15 cellular contexts compared by ENCODE assay signal in genomic region chr6:109760208-109760607, GRCh38.
A peak's percentile ranks its signal among the peaks of the same experiment; 100 is the strongest.
DNase-seq lines count a peak whose midpoint lies in the region; ATAC-seq, FAIRE-seq and TF ChIP-seq lines count a peak whose summit lies in the region.
"Had no signal": no experiment of that assay in that cellular context is flagged by ENCODE, and none has a peak within 500 bp of the region (broad histone marks: within the 10 kb centered on the region; RNA-seq: fewer than 3 reads in every experiment).

No MANE protein-coding gene starts in this region.

- ATAC-seq in naive B cell (ENCODE audit: low read depth in 2 of 2), result peak in 1 of 2 donors; percentile 51
- no peak for ATAC-seq in HG02610 (IDR thresholded peaks at IDR 0.05; ENCODE audit: unreplicated experiment)
- ATAC-seq in GM21737 (IDR thresholded peaks at IDR 0.05; ENCODE audit: unreplicated experiment), result no peak
- no peak for ATAC-seq in HG03565 (IDR thresholded peaks at IDR 0.05; ENCODE audit: unreplicated experiment)
- ATAC-seq: lower lobe of right lung had no signal

- DNase-seq in NCI-H2196 treated with DMSO at 0.1 percent for 48 hours (lab: John Stamatoyannopoulos, UW; ENCODE audit: unreplicated experiment) (peak; percentile 16), NCI-H2196 (lab: John Stamatoyannopoulos, UW; ENCODE audit: unreplicated experiment) (no peak), GM19239 (ENCODE audit: insufficient read length, low spot score) (no peak), naive B cell (no peak)
- DNase-seq: 8988T; activated CD4-positive, alpha-beta T cell treated with anti-CD3 and anti-CD28 coated beads, Interleukin-2, amount 50 U/mL, for 4 hours; activated gamma-delta T cell treated with Interleukin-2 at 50 U/mL for 16 hours; lower lobe of right lung; NCI-H1092 treated with DMSO at 0.1 percent for 48 hours had no signal

- peaks cover 0 to 19% (median 6%) of the 10 kb centered on the region in 7 donors for H3K9me3 Mint-ChIP-seq in naive B cell

- FAIRE-seq in GM19239 (lab: Jason Lieb, UNC), result peak; percentile 63
- FAIRE-seq: H1 had no signal

- H3K36me3 Mint-ChIP-seq in naive B cell, result peaks cover 25 to 30% of the 10 kb centered on the region in 2 donors

- H3K27ac Mint-ChIP-seq in naive B cell, result peak overlapping the region; percentile 35 to 95 (median 89)

- H3K27ac ChIP-seq in VCaP, result peak overlapping the region; percentile 58
- H3K27ac ChIP-seq: lower lobe of right lung, skin epidermis had no signal

- H3K27me3 Mint-ChIP-seq in naive B cell, result no peaks in the 10 kb centered on the region

- no peak for TF ChIP-seq CTCF in VCaP (conservative IDR thresholded peaks at IDR 0.05)

- H3K4me1 Mint-ChIP-seq in naive B cell, result peaks cover 14 to 20% (median 17%) of the 10 kb centered on the region in 3 donors

- peak overlapping the region in 2 of 8 donors; percentile 17 to 30 for H3K4me3 Mint-ChIP-seq in naive B cell
